8 cellular contexts compared by ENCODE assay signal in genomic region chr12:54579696-54580333, GRCh38. TPM values are rescaled to one million over a fixed set of nuclear protein-coding genes. Genes with fewer than 3 reads are reported as not detected.
DNase-seq lines count a peak whose midpoint lies in the region; ATAC-seq and TF ChIP-seq lines count a peak whose summit lies in the region.

No MANE protein-coding gene starts in this region.

- no peaks in the 10 kb centered on the region for H3K9me3 ChIP-seq in heart right ventricle

- peaks cover 0 to 20% (median 0%) of the 10 kb centered on the region in 9 donors for H3K36me3 ChIP-seq in heart right ventricle

- intact Hi-C loops in heart right ventricle (cut with DNase I), result loop anchor here in 2 of 10 donors (2.0 to 10.0 kb wide), 2 partner anchors 23 to 375 kb away; no protein-coding TSS in a partner anchor

- H3K4me3 ChIP-seq in heart right ventricle, result no peak overlapping the region

- 11 to 14% methylated on average over 11 of the region's 11 CpGs for WGBS in heart right ventricle, 2 donors

- peak overlapping the region in 1 of 10 donors; percentile 22 for H3K27ac ChIP-seq in heart right ventricle

- H3K27ac Mint-ChIP-seq in activated naive CD8-positive, alpha-beta T cell treated with anti-CD3 and anti-CD28 coated beads for 36 hours, result peak overlapping the region; percentile 11

- no peak overlapping the region for H3K4me3 Mint-ChIP-seq in activated naive CD8-positive, alpha-beta T cell treated with anti-CD3 and anti-CD28 coated beads for 36 hours

- H3K36me3 Mint-ChIP-seq in activated naive CD8-positive, alpha-beta T cell treated with anti-CD3 and anti-CD28 coated beads for 36 hours, result no peaks in the 10 kb centered on the region

- peaks cover 4% of the 10 kb centered on the region for H3K27me3 Mint-ChIP-seq in activated naive CD8-positive, alpha-beta T cell treated with anti-CD3 and anti-CD28 coated beads for 36 hours

- peaks cover 0 to 8% (median 6%) of the 10 kb centered on the region in 9 donors for H3K4me1 ChIP-seq in heart right ventricle

- TF ChIP-seq CTCF in heart right ventricle (IDR thresholded peaks at IDR 0.05), result peak; percentile 96 to 100 (median 99)

- H3K27me3 ChIP-seq in heart right ventricle, result peaks cover 0 to 23% (median 8%) of the 10 kb centered on the region in 7 donors

- peak; percentile 98 for ATAC-seq in GM21576 (IDR thresholded peaks at IDR 0.05; ENCODE audit: unreplicated experiment)
- peak; percentile 98 for ATAC-seq in SK-N-SH treated with all-trans-retinoic acid at 6 μM for 48 hours
- peak; percentile 87 to 97 (median 94) for ATAC-seq in heart right ventricle

- peaks cover 2% of the 10 kb centered on the region for H3K4me1 Mint-ChIP-seq in activated naive CD8-positive, alpha-beta T cell treated with anti-CD3 and anti-CD28 coated beads for 36 hours

- H3K9me3 Mint-ChIP-seq in activated naive CD8-positive, alpha-beta T cell treated with anti-CD3 and anti-CD28 coated beads for 36 hours, result no peaks in the 10 kb centered on the region

- DNase-seq in GM03348 (ENCODE audit: low spot score) (peak; percentile 93), HuH-7 (ENCODE audit: low spot score) (peak; percentile 85), heart right ventricle (peak; percentile 86 to 87), putamen (ENCODE audit: low spot score) (peak; percentile 74), NCI-H128 (lab: John Stamatoyannopoulos, UW; ENCODE audit: unreplicated experiment) (no peak)
- DNase-seq in activated naive CD8-positive, alpha-beta T cell treated with anti-CD3 and anti-CD28 coated beads for 36 hours, result peak; percentile 77

TF ChIP-seq in SK-N-SH treated with all-trans-retinoic acid at 6 μM for 48 hours, 23 proteins besides CTCF, POLR2A, EP300 and RAD21:
- TF ChIP-seq ZNF8 (CRISPR knock-in tag; IDR thresholded peaks at IDR 0.05) (no peak), TCF4 (CRISPR knock-in tag; IDR thresholded peaks at IDR 0.05; ENCODE audit: borderline replicate concordance) (no peak), TSHZ2 (CRISPR knock-in tag; IDR thresholded peaks at IDR 0.05) (no peak), BACH2 (CRISPR knock-in tag; IDR thresholded peaks at IDR 0.05; ENCODE audit: borderline replicate concordance) (no peak), ESRRG (CRISPR knock-in tag; IDR thresholded peaks at IDR 0.05) (no peak), PPARA (CRISPR knock-in tag; IDR thresholded peaks at IDR 0.05; ENCODE audit: borderline replicate concordance) (no peak), ZNF70 (CRISPR knock-in tag; IDR thresholded peaks at IDR 0.05) (no peak)

RNA-seq across cellular contexts. Expression of gene PPP1R1A, which starts 8.6 kb away (rescaled TPM):
- total RNA-seq in activated naive CD8-positive, alpha-beta T cell treated with anti-CD3 and anti-CD28 coated beads for 36 hours, result not detected
- total RNA-seq in heart right ventricle, result 100 to 1,000 TPM in 3 of 10 donors, 10 to 100 TPM in 7; 39.4 to 378 (median 56.5) TPM
- polyA plus RNA-seq in heart right ventricle, result 100 to 1,000 TPM in 1 of 2 donors, 10 to 100 TPM in 1; 46.6 to 203 TPM

RNA-seq across cellular contexts. Expression of gene PDE1B, which starts 30.4 kb away (rescaled TPM):
- total RNA-seq in activated naive CD8-positive, alpha-beta T cell treated with anti-CD3 and anti-CD28 coated beads for 36 hours, result 10 to 100 TPM in 1 of 2 experiments, 1 to 10 TPM in 1; 9.6 to 10.7 TPM
- total RNA-seq in heart right ventricle, result 1 to 10 TPM in 8 of 10 donors, under 1 TPM in 2; 0.79 to 8.1 (median 1.9) TPM
- 1 to 10 TPM; 4.7 to 5.3 TPM for polyA plus RNA-seq in heart right ventricle

RNA-seq across cellular contexts. Expression of gene LACRT, which starts 54.9 kb away (rescaled TPM):
- total RNA-seq in activated naive CD8-positive, alpha-beta T cell treated with anti-CD3 and anti-CD28 coated beads for 36 hours, result not detected
- total RNA-seq in heart right ventricle, result not detected
- not detected for polyA plus RNA-seq in heart right ventricle

Comparison
In these comparisons a context has a peak if more than half of its experiments do, and no peak if none do; other contexts are left out.
1. RNA of gene PPP1R1A, which starts 8.6 kb away (total RNA-seq): 39.4 to 378 TPM in heart right ventricle; not detected in activated naive CD8-positive, alpha-beta T cell treated with anti-CD3 and anti-CD28 coated beads for 36 hours; every median in the first group is over 10 times any median in the second.
2. Peak in every context shown above with its lines, with median percentiles within 50 percentile points of each other: ATAC-seq.